1 cellular context compared by ENCODE assay signal in the genomic region with DNA sequence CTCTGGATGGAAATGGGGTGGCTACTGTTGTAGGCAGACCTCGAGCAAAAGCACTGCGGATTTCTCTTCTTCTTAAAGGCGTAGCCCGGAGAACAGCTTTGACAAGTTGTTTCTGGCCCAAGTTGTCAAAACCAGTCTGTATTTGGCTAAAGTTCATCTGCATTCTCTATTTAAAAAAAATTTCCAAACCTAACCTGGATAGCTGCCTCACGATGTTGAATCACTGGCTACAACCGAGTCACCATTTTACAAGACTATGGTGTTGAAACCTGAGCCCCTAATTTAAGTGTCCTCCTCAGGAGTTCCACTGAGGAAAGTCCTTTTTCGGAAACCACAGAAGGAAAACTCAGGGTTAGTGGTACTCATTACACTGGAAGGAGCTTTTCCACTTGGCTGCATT.
TF ChIP-seq lines count a peak whose summit lies in the region.

No MANE protein-coding gene starts in this region.

TF ChIP-seq in H1, 55 proteins besides CTCF, POLR2A, EP300 and RAD21:
- TF ChIP-seq RNF2 (IDR thresholded peaks at IDR 0.05; ENCODE audit: borderline replicate concordance, low read depth, low read length, missing control alignments, poor library complexity, severe bottlenecking) (no peak), JUND (IDR thresholded peaks at IDR 0.05; ENCODE audit: low read length) (no peak)
